Comparison of ENCODE assay signal across 8 cellular contexts in genomic region chr6:158026054-158026900, GRCh38. TPM values are rescaled to one million over a fixed set of nuclear protein-coding genes. Genes with fewer than 3 reads are reported as not detected.
A peak's percentile ranks its signal among the peaks of the same experiment; 100 is the strongest.
DNase-seq lines count a peak whose midpoint lies in the region; ATAC-seq and TF ChIP-seq lines count a peak whose summit lies in the region.

No MANE protein-coding gene starts in this region.

- H3K4me3 Mint-ChIP-seq in natural killer cell treated with Interleukin-12 subunit alpha and Interleukin-12 subunit beta and Interleukin-15 and Interleukin-18, amount 100 ng/mL, for 72 hours, result peak overlapping the region; percentile 79

- H3K4me3 ChIP-seq in BE2C (ENCODE audit: low read depth, low read length) (peak overlapping the region; percentile 39), epithelial cell of proximal tubule (ENCODE audit: low read depth, low read length) (peak overlapping the region; percentile 31), stomach smooth muscle (ENCODE audit: low read length in 2 of 2) (peak overlapping the region; percentile 35 to 36)

- peak overlapping the region; percentile 31 for H3K27ac ChIP-seq in stomach smooth muscle (ENCODE audit: low read length)

- H3K4me1 ChIP-seq in BE2C (peaks cover 30% of the 10 kb centered on the region), stomach smooth muscle (ENCODE audit: control insufficient read depth, insufficient read depth, low read length) (peaks cover 25% of the 10 kb centered on the region)

- peak; percentile 86 for TF ChIP-seq CTCF in BE2C (IDR thresholded peaks at IDR 0.05; ENCODE audit: low read depth, low read length)
- peak; percentile 60 for TF ChIP-seq CTCF in epithelial cell of proximal tubule (conservative IDR thresholded peaks at IDR 0.05; ENCODE audit: low read depth, low read length)

- H3K27ac Mint-ChIP-seq in natural killer cell treated with Interleukin-12 subunit alpha and Interleukin-12 subunit beta and Interleukin-15 and Interleukin-18, amount 100 ng/mL, for 72 hours, result peak overlapping the region; percentile 95 to 97

- H3K36me3 Mint-ChIP-seq in natural killer cell treated with Interleukin-12 subunit alpha and Interleukin-12 subunit beta and Interleukin-15 and Interleukin-18, amount 100 ng/mL, for 72 hours, result no peaks in the 10 kb centered on the region

- peak overlapping the region; percentile 21 to 31 for H3K9ac ChIP-seq in stomach smooth muscle (ENCODE audit: low read length in 2 of 2)

- ATAC-seq in GM19351 (IDR thresholded peaks at IDR 0.05; ENCODE audit: unreplicated experiment) (peak; percentile 85), HG03457 (IDR thresholded peaks at IDR 0.05; ENCODE audit: unreplicated experiment) (peak; percentile 64)
- ATAC-seq in natural killer cell treated with Interleukin-12 subunit alpha and Interleukin-12 subunit beta and Interleukin-15 and Interleukin-18, amount 100 ng/mL, for 72 hours, result peak; percentile 87 to 88

- H3K36me3 ChIP-seq in BE2C (no peaks in the 10 kb centered on the region), stomach smooth muscle (ENCODE audit: control insufficient read depth in 2 of 2, insufficient read depth in 2 of 2, low read length in 2 of 2) (no peaks in the 10 kb centered on the region)

- peak; percentile 82 for DNase-seq in BE2C
- DNase-seq in NOMO-1 treated with dmso at 0.1 percent for 144 hours (lab: John Stamatoyannopoulos, UW; ENCODE audit: unreplicated experiment), result peak; percentile 54
- peak; percentile 67 for DNase-seq in activated T-cell treated with anti-CD3 and anti-CD28 coated beads for 1 hour (ENCODE audit: low read depth)
- no peak for DNase-seq in epithelial cell of proximal tubule (ENCODE audit: low read depth)
- DNase-seq in natural killer cell treated with Interleukin-12 subunit alpha and Interleukin-12 subunit beta and Interleukin-15 and Interleukin-18, amount 100 ng/mL, for 72 hours (ENCODE audit: low spot score), result peak; percentile 87

- no peaks in the 10 kb centered on the region for H3K9me3 Mint-ChIP-seq in natural killer cell treated with Interleukin-12 subunit alpha and Interleukin-12 subunit beta and Interleukin-15 and Interleukin-18, amount 100 ng/mL, for 72 hours

- no peaks in the 10 kb centered on the region for H3K27me3 ChIP-seq in BE2C
- no peaks in the 10 kb centered on the region for H3K27me3 ChIP-seq in stomach smooth muscle (ENCODE audit: control insufficient read depth in 1 of 2, insufficient read depth in 2 of 2, low read length in 2 of 2)

- H3K4me1 Mint-ChIP-seq in natural killer cell treated with Interleukin-12 subunit alpha and Interleukin-12 subunit beta and Interleukin-15 and Interleukin-18, amount 100 ng/mL, for 72 hours (ENCODE audit: low read depth in 2 of 2), result peaks cover 27 to 33% of the 10 kb centered on the region in 2 donors

- H3K27me3 Mint-ChIP-seq in natural killer cell treated with Interleukin-12 subunit alpha and Interleukin-12 subunit beta and Interleukin-15 and Interleukin-18, amount 100 ng/mL, for 72 hours, result no peaks in the 10 kb centered on the region

- H3K9me3 ChIP-seq in BE2C, result no peaks in the 10 kb centered on the region
- H3K9me3 ChIP-seq in stomach smooth muscle (ENCODE audit: control insufficient read depth in 2 of 2, low read length in 2 of 2), result no peaks in the 10 kb centered on the region

RNA-seq across cellular contexts. Expression of gene SYNJ2, which starts 44.6 kb away (rescaled TPM):
- 9.9 TPM for polyA plus RNA-seq in BE2C (2012; ENCODE audit: insufficient read depth, insufficient read length, low read depth)
- total RNA-seq in epithelial cell of proximal tubule, result 19.1 and 23.9 TPM in 2 replicates
- 10 to 100 TPM; 24.7 to 37.3 TPM for total RNA-seq in natural killer cell treated with Interleukin-12 subunit alpha and Interleukin-12 subunit beta and Interleukin-15 and Interleukin-18, amount 100 ng/mL, for 72 hours
